ENCODE assay signal across 10 cellular contexts in the genomic region with DNA sequence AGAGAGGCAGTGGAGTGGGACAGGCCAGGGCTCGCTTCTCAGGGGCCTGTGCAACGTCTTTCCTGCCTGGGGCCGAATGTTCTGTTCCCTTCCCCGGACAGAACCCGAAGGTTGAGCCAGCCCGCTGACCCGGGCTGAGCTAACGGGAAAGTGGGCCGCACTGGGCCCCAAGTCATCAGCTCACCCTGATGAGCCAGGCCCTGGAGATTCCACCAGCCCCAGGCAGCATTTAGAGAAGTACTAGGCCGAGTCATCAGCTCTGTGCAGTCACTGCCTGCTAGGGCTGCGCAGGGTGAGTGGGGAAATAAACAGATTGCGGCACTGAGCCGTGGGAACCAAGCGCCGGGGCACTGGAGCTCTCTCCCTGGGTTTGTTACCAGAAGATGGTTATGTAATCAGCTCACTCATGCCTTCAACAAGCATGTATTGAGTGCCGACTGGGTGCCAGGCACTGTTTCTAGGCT. TPM values are rescaled to one million over a fixed set of nuclear protein-coding genes. Genes with fewer than 3 reads are reported as not detected.
DNase-seq lines count a peak whose midpoint lies in the region; ATAC-seq and TF ChIP-seq lines count a peak whose summit lies in the region.
"Had no signal": no experiment of that assay in that cellular context is flagged by ENCODE, and none has a peak within 500 bp of the region (broad histone marks: within the 10 kb centered on the region; RNA-seq: fewer than 3 reads in every experiment).

No MANE protein-coding gene starts in this region.

- H3K27ac ChIP-seq in neutrophil = peak overlapping the region; percentile 100

- H3K27me3 Mint-ChIP-seq in activated T-helper 2 cell treated with anti-CD3 and anti-CD28 coated beads, Interferon-gamma antibody, Interleukin-2, Interleukin-4, amounts not matched to agents 10 μg/mL and 5 μg/mL and 100 μg/mL, durations not matched to agents 14 hours and 24 hours and 36 hours (ENCODE audit: low read depth) = no peaks in the 10 kb centered on the region
- H3K27me3 Mint-ChIP-seq: activated naive CD8-positive, alpha-beta T cell treated with anti-CD3 and anti-CD28 coated beads, Interleukin-2, amount 10 ng/mL, durations not matched to agents 7 days and 5 days had no signal

- H3K27me3 ChIP-seq in BJ (ENCODE audit: control insufficient read depth, insufficient read depth, low read length) (no peaks in the 10 kb centered on the region), neutrophil (no peaks in the 10 kb centered on the region)

- CTCF ChIA-PET in BJ (lab: Yijun Ruan, JAX) = interaction anchor here (0.7 to 1.1 kb wide), 6 partner anchors 23 to 58 kb away, joined by 3 to 5 read pairs (median 3); a partner anchor contains a TSS

- no peak overlapping the region for H3K27ac Mint-ChIP-seq in activated T-helper 2 cell treated with anti-CD3 and anti-CD28 coated beads, Interferon-gamma antibody, Interleukin-2, Interleukin-4, amounts not matched to agents 10 μg/mL and 5 μg/mL and 100 μg/mL, durations not matched to agents 14 hours and 24 hours and 36 hours
- no peak overlapping the region for H3K27ac Mint-ChIP-seq in stimulated activated effector memory CD8-positive, alpha-beta T cell treated with anti-CD3 and anti-CD28 coated beads, Interleukin-12 subunit alpha, Interleukin-12 subunit beta, amount 100 ng/mL, for 72 hours
- H3K27ac Mint-ChIP-seq: activated naive CD8-positive, alpha-beta T cell treated with anti-CD3 and anti-CD28 coated beads, Interleukin-2, amount 10 ng/mL, durations not matched to agents 7 days and 5 days had no signal

- DNase-seq in BJ (ENCODE audit: low read depth) (peak; percentile 85), SIG-M5 (lab: John Stamatoyannopoulos, UW) (peak; percentile 82), fibroblast of the aortic adventitia (ENCODE audit: low read depth) (peak; percentile 90), NCI-H510A treated with DMSO at 0.1 percent for 48 hours (lab: John Stamatoyannopoulos, UW) (no peak)
- no peak for DNase-seq in activated T-helper 2 cell treated with anti-CD3 and anti-CD28 coated beads, Interferon-gamma antibody, Interleukin-2, Interleukin-4, amounts not matched to agents 10 μg/mL and 5 μg/mL and 100 μg/mL, durations not matched to agents 14 hours and 24 hours and 36 hours (ENCODE audit: low spot score)
- DNase-seq in stimulated activated effector memory CD8-positive, alpha-beta T cell treated with anti-CD3 and anti-CD28 coated beads, Interleukin-12 subunit alpha, Interleukin-12 subunit beta, amount 100 ng/mL, for 72 hours (ENCODE audit: low spot score in 2 of 2) = no peak
- DNase-seq: activated naive CD8-positive, alpha-beta T cell treated with anti-CD3 and anti-CD28 coated beads, Interleukin-2, amount 10 ng/mL, durations not matched to agents 7 days and 5 days; DND-41 had no signal

- no peaks in the 10 kb centered on the region for H3K9me3 ChIP-seq in neutrophil

- H3K4me3 ChIP-seq in BJ (ENCODE audit: low read depth, low read length) (no peak overlapping the region), fibroblast of the aortic adventitia (ENCODE audit: low read depth, low read length) (no peak overlapping the region), neutrophil (ENCODE audit: low read depth in 1 of 2, low read length in 1 of 2) (peak overlapping the region; percentile 49 to 51)

- H3K4me1 ChIP-seq in neutrophil (ENCODE audit: control insufficient read depth in 1 of 2, insufficient read depth in 1 of 2, low read depth in 1 of 2, low read length in 1 of 2) = peaks cover 75 to 90% of the 10 kb centered on the region in 2 experiments

- intact Hi-C loops in activated T-helper 2 cell treated with anti-CD3 and anti-CD28 coated beads, Interferon-gamma antibody, Interleukin-2, Interleukin-4, amounts not matched to agents 10 μg/mL and 5 μg/mL and 100 μg/mL, durations not matched to agents 14 hours and 24 hours and 36 hours (cut with micrococcal nuclease) = no loop called here

- TF ChIP-seq CTCF in BJ (IDR thresholded peaks at IDR 0.05; ENCODE audit: insufficient read depth, low read depth, low read length) (no peak), fibroblast of the aortic adventitia (IDR thresholded peaks at IDR 0.05; ENCODE audit: insufficient read depth, low read length) (no peak), neutrophil (IDR thresholded peaks at IDR 0.05) (no peak)

- H3K36me3 Mint-ChIP-seq in activated T-helper 2 cell treated with anti-CD3 and anti-CD28 coated beads, Interferon-gamma antibody, Interleukin-2, Interleukin-4, amounts not matched to agents 10 μg/mL and 5 μg/mL and 100 μg/mL, durations not matched to agents 14 hours and 24 hours and 36 hours (ENCODE audit: low read depth) = no peaks in the 10 kb centered on the region
- no peaks in the 10 kb centered on the region for H3K36me3 Mint-ChIP-seq in stimulated activated effector memory CD8-positive, alpha-beta T cell treated with anti-CD3 and anti-CD28 coated beads, Interleukin-12 subunit alpha, Interleukin-12 subunit beta, amount 100 ng/mL, for 72 hours
- H3K36me3 Mint-ChIP-seq: activated naive CD8-positive, alpha-beta T cell treated with anti-CD3 and anti-CD28 coated beads, Interleukin-2, amount 10 ng/mL, durations not matched to agents 7 days and 5 days had no signal

- H3K36me3 ChIP-seq in BJ (ENCODE audit: control insufficient read depth, insufficient read depth, low read length) (no peaks in the 10 kb centered on the region), neutrophil (no peaks in the 10 kb centered on the region)

- H3K4me1 Mint-ChIP-seq in activated T-helper 2 cell treated with anti-CD3 and anti-CD28 coated beads, Interferon-gamma antibody, Interleukin-2, Interleukin-4, amounts not matched to agents 10 μg/mL and 5 μg/mL and 100 μg/mL, durations not matched to agents 14 hours and 24 hours and 36 hours (ENCODE audit: low read depth) = peaks cover 8% of the 10 kb centered on the region
- H3K4me1 Mint-ChIP-seq in stimulated activated effector memory CD8-positive, alpha-beta T cell treated with anti-CD3 and anti-CD28 coated beads, Interleukin-12 subunit alpha, Interleukin-12 subunit beta, amount 100 ng/mL, for 72 hours = peaks cover 17% of the 10 kb centered on the region

- POLR2A ChIA-PET in BJ (lab: Charles Lee) = interaction anchor here (0.5 to 1.1 kb wide), 6 partner anchors 29 to 155 kb away, joined by 3 to 5 read pairs (median 4); a partner anchor contains a TSS

- H3K9me3 Mint-ChIP-seq in activated T-helper 2 cell treated with anti-CD3 and anti-CD28 coated beads, Interferon-gamma antibody, Interleukin-2, Interleukin-4, amounts not matched to agents 10 μg/mL and 5 μg/mL and 100 μg/mL, durations not matched to agents 14 hours and 24 hours and 36 hours = no peaks in the 10 kb centered on the region
- no peaks in the 10 kb centered on the region for H3K9me3 Mint-ChIP-seq in stimulated activated effector memory CD8-positive, alpha-beta T cell treated with anti-CD3 and anti-CD28 coated beads, Interleukin-12 subunit alpha, Interleukin-12 subunit beta, amount 100 ng/mL, for 72 hours
- H3K9me3 Mint-ChIP-seq: activated naive CD8-positive, alpha-beta T cell treated with anti-CD3 and anti-CD28 coated beads, Interleukin-2, amount 10 ng/mL, durations not matched to agents 7 days and 5 days had no signal

- H3K4me3 Mint-ChIP-seq in activated T-helper 2 cell treated with anti-CD3 and anti-CD28 coated beads, Interferon-gamma antibody, Interleukin-2, Interleukin-4, amounts not matched to agents 10 μg/mL and 5 μg/mL and 100 μg/mL, durations not matched to agents 14 hours and 24 hours and 36 hours (ENCODE audit: low read depth) = no peak overlapping the region
- no peak overlapping the region for H3K4me3 Mint-ChIP-seq in stimulated activated effector memory CD8-positive, alpha-beta T cell treated with anti-CD3 and anti-CD28 coated beads, Interleukin-12 subunit alpha, Interleukin-12 subunit beta, amount 100 ng/mL, for 72 hours
- H3K4me3 Mint-ChIP-seq: activated naive CD8-positive, alpha-beta T cell treated with anti-CD3 and anti-CD28 coated beads, Interleukin-2, amount 10 ng/mL, durations not matched to agents 7 days and 5 days had no signal

- no peak for ATAC-seq in GM21447 (IDR thresholded peaks at IDR 0.05; ENCODE audit: unreplicated experiment)
- no peak for ATAC-seq in stimulated activated effector memory CD8-positive, alpha-beta T cell treated with anti-CD3 and anti-CD28 coated beads, Interleukin-12 subunit alpha, Interleukin-12 subunit beta, amount 100 ng/mL, for 72 hours

RNA-seq across cellular contexts. Expression of a gene that starts 29.1 kb away (rescaled TPM):
- 252 and 432 TPM in 2 replicates for polyA plus RNA-seq in BJ (2011; rRNA removed)
- 275 and 403 TPM in 2 replicates for polyA minus RNA-seq in BJ (2011; rRNA and poly(A)+ RNA removed)
- 22.2 and 44.1 TPM in 2 replicates for total RNA-seq in fibroblast of the aortic adventitia (ENCODE audit: low replicate concordance)
- total RNA-seq in activated T-helper 2 cell treated with anti-CD3 and anti-CD28 coated beads, Interferon-gamma antibody, Interleukin-2, Interleukin-4, amounts not matched to agents 10 μg/mL and 5 μg/mL and 100 μg/mL, durations not matched to agents 14 hours and 24 hours and 36 hours = 8.9 and 9.7 TPM in 2 replicates

RNA-seq across cellular contexts. Expression of a gene that starts 33.9 kb away (rescaled TPM):
- polyA plus RNA-seq in BJ (2011; rRNA removed) = 173 and 216 TPM in 2 replicates
- polyA minus RNA-seq in BJ (2011; rRNA and poly(A)+ RNA removed) = 173 and 209 TPM in 2 replicates
- total RNA-seq in fibroblast of the aortic adventitia (ENCODE audit: low replicate concordance) = 21.7 and 193 TPM in 2 replicates
- 53.1 and 54.8 TPM in 2 replicates for total RNA-seq in activated T-helper 2 cell treated with anti-CD3 and anti-CD28 coated beads, Interferon-gamma antibody, Interleukin-2, Interleukin-4, amounts not matched to agents 10 μg/mL and 5 μg/mL and 100 μg/mL, durations not matched to agents 14 hours and 24 hours and 36 hours

Comparison
In these comparisons a context has a peak if more than half of its experiments do, and no peak if none do; other contexts are left out.
1. DNase-seq: peak in BJ (single experiment), SIG-M5 (single experiment) and fibroblast of the aortic adventitia (single experiment); none in NCI-H510A treated with DMSO at 0.1 percent for 48 hours (single experiment), activated T-helper 2 cell treated with anti-CD3 and anti-CD28 coated beads, Interferon-gamma antibody, Interleukin-2, Interleukin-4, amounts not matched to agents 10 μg/mL and 5 μg/mL and 100 μg/mL, durations not matched to agents 14 hours and 24 hours and 36 hours (single experiment) and stimulated activated effector memory CD8-positive, alpha-beta T cell treated with anti-CD3 and anti-CD28 coated beads, Interleukin-12 subunit alpha, Interleukin-12 subunit beta, amount 100 ng/mL, for 72 hours (0 of 2).
2. H3K4me3 ChIP-seq: peak in neutrophil (2 of 2); none in BJ (single experiment) and fibroblast of the aortic adventitia (single experiment).